In the genomic region with DNA sequence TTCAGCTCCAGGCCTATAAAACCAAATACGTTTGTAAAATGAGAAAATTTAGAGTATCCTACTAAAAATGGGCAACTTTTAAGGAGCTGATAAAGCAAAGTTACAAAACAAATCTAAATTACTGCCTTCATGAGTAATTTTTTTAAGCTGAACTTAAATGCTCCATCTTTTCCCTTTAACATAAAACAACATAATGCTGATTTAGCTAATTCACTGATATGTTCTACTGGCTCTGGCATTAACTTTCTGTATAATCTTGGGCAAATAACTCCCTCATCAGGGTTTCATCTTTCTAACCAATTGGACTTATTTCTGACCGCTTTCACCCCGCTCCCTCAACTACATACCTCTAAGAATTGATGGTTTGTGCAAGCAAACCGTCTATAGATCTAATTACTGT, we compare ENCODE assay signal across 2 cellular contexts.
TF ChIP-seq lines count a peak whose summit lies in the region.

No MANE protein-coding gene starts in this region.

TF ChIP-seq in A549, 52 proteins besides CTCF, POLR2A, EP300 and RAD21:
- peak; percentile 82 for TF ChIP-seq MAFK (IDR thresholded peaks at IDR 0.05; ENCODE audit: partially characterized antibody)
- no peak for TF ChIP-seq ZFP36 (IDR thresholded peaks at IDR 0.05; ENCODE audit: borderline replicate concordance, partially characterized antibody)
TF ChIP-seq in A549: peak in this region for 1.

TF ChIP-seq in IMR-90, 13 proteins besides CTCF, POLR2A, EP300 and RAD21:
- TF ChIP-seq, protein P1, sequence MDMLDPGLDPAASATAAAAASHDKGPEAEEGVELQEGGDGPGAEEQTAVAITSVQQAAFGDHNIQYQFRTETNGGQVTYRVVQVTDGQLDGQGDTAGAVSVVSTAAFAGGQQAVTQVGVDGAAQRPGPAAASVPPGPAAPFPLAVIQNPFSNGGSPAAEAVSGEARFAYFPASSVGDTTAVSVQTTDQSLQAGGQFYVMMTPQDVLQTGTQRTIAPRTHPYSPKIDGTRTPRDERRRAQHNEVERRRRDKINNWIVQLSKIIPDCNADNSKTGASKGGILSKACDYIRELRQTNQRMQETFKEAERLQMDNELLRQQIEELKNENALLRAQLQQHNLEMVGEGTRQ (IDR thresholded peaks at IDR 0.05; ENCODE audit: low read depth, low read length) = no peak
- TF ChIP-seq CHD1 (IDR thresholded peaks at IDR 0.05; ENCODE audit: low read depth, low read length) (no peak), MAFK (IDR thresholded peaks at IDR 0.05; ENCODE audit: low read depth, low read length) (peak; percentile 79), RFX5 (IDR thresholded peaks at IDR 0.05; ENCODE audit: low read depth, low read length) (no peak)
